In genomic region chr15:67175643-67176071, GRCh38 we compare ENCODE assay signal across 8 cellular contexts.
DNase-seq lines count a peak whose midpoint lies in the region; ATAC-seq and TF ChIP-seq lines count a peak whose summit lies in the region.

No MANE protein-coding gene starts in this region.

- TF ChIP-seq CTCF in brain microvascular endothelial cell (IDR thresholded peaks at IDR 0.05; ENCODE audit: low read depth, low read length, missing control alignments) (no peak), mucosa of descending colon (IDR thresholded peaks at IDR 0.05) (no peak), WERI-Rb-1 (IDR thresholded peaks at IDR 0.05; ENCODE audit: low read depth, low read length) (no peak)

- no peak overlapping the region for H3K4me3 ChIP-seq in brain microvascular endothelial cell (ENCODE audit: low read depth, low read length)
- H3K4me3 ChIP-seq in mucosa of descending colon: no peak overlapping the region
- no peak overlapping the region for H3K4me3 ChIP-seq in WERI-Rb-1 (ENCODE audit: low read depth, low read length)

- DNase-seq in AG20443 (ENCODE audit: low spot score) (peak; percentile 39), brain microvascular endothelial cell (no peak), mucosa of descending colon (peak in 1 of 3 donors; percentile 62), WERI-Rb-1 (no peak), NCI-H510A (lab: John Stamatoyannopoulos, UW) (no peak), NCI-H187 treated with DMSO at 0.1 percent for 48 hours (lab: John Stamatoyannopoulos, UW) (no peak)

- H3K36me3 ChIP-seq in brain microvascular endothelial cell (replicated peaks): peaks cover 95% of the 10 kb centered on the region
- H3K36me3 ChIP-seq in mucosa of descending colon (ENCODE audit: low read depth): no peaks in the 10 kb centered on the region
- no peaks in the 10 kb centered on the region for H3K36me3 ChIP-seq in WERI-Rb-1

- peak; percentile 75 for ATAC-seq in HG02870 (IDR thresholded peaks at IDR 0.05; ENCODE audit: unreplicated experiment)
- peak; percentile 30 for ATAC-seq in mucosa of descending colon
- no peak for ATAC-seq in SK-N-SH treated with all-trans-retinoic acid at 6 μM for 48 hours

- intact Hi-C loops in mucosa of descending colon (cut with DNase I, micrococcal nuclease): no loop called here

- H3K4me1 ChIP-seq in mucosa of descending colon (ENCODE audit: low read depth): peaks cover 10% of the 10 kb centered on the region

- peak overlapping the region; percentile 99 for H3K27ac ChIP-seq in brain microvascular endothelial cell
- H3K27ac ChIP-seq in WERI-Rb-1: no peak overlapping the region

- H3K27me3 ChIP-seq in brain microvascular endothelial cell (replicated peaks) (no peaks in the 10 kb centered on the region), WERI-Rb-1 (ENCODE audit: insufficient read depth, low read depth, severe bottlenecking) (no peaks in the 10 kb centered on the region)

- no peaks in the 10 kb centered on the region for H3K9me3 ChIP-seq in mucosa of descending colon
- H3K9me3 ChIP-seq in WERI-Rb-1 (ENCODE audit: severe bottlenecking): no peaks in the 10 kb centered on the region

- in situ Hi-C loops in brain microvascular endothelial cell (cut with HindIII; ENCODE audit: low pct_ligation_motif_present, low sequenced_read_pairs): no loop called here

TF ChIP-seq in SK-N-SH treated with all-trans-retinoic acid at 6 μM for 48 hours, 23 proteins besides CTCF, POLR2A, EP300 and RAD21:
- TF ChIP-seq PPARA (CRISPR knock-in tag; IDR thresholded peaks at IDR 0.05; ENCODE audit: borderline replicate concordance): no peak
- no peak for TF ChIP-seq TOX (CRISPR knock-in tag; IDR thresholded peaks at IDR 0.05; ENCODE audit: borderline replicate concordance)
- TF ChIP-seq ARNTL (CRISPR knock-in tag; IDR thresholded peaks at IDR 0.05; ENCODE audit: borderline replicate concordance, low read depth): no peak
- TF ChIP-seq ZFP30 (CRISPR knock-in tag; IDR thresholded peaks at IDR 0.05): no peak
- no peak for TF ChIP-seq CSDC2 (CRISPR knock-in tag; IDR thresholded peaks at IDR 0.05)
